9 cellular contexts compared by ENCODE assay signal in genomic region chr2:65434592-65435241, GRCh38.
DNase-seq lines count a peak whose midpoint lies in the region; ATAC-seq and TF ChIP-seq lines count a peak whose summit lies in the region.
"Had no signal": no experiment of that assay in that cellular context is flagged by ENCODE, and none has a peak within 500 bp of the region (broad histone marks: within the 10 kb centered on the region; RNA-seq: fewer than 3 reads in every experiment).

No MANE protein-coding gene starts in this region.

- H3K4me3 Mint-ChIP-seq in activated naive CD4-positive, alpha-beta T cell treated with anti-CD3 and anti-CD28 coated beads, Interleukin-2, amount 50 U/mL, for 24 hours: peak overlapping the region; percentile 42

- H3K36me3 Mint-ChIP-seq in activated naive CD4-positive, alpha-beta T cell treated with anti-CD3 and anti-CD28 coated beads, Interleukin-2, amount 50 U/mL, for 24 hours: no peaks in the 10 kb centered on the region

- no peak for ATAC-seq in activated CD4-positive, CD25-positive, alpha-beta regulatory T cell treated with anti-CD3 and anti-CD28 coated beads, Interleukin-2, amount 50 U/mL, for 24 hours
- no peak for ATAC-seq in HG03095 (IDR thresholded peaks at IDR 0.05; ENCODE audit: unreplicated experiment)

- H3K9me3 Mint-ChIP-seq in activated naive CD4-positive, alpha-beta T cell treated with anti-CD3 and anti-CD28 coated beads, Interleukin-2, amount 50 U/mL, for 24 hours: no peaks in the 10 kb centered on the region

- no peak for DNase-seq in activated naive CD4-positive, alpha-beta T cell (lab: John Stamatoyannopoulos, UW)
- DNase-seq in SK-N-MC (ENCODE audit: low read depth, low spot score) (no peak), tibial artery (no peak)
- DNase-seq in activated T-cell treated with anti-CD3 and anti-CD28 coated beads, Interleukin-2, amount 50 U/mL, for 48 hours: no peak
- DNase-seq: COR-L47 had no signal

- H3K27me3 Mint-ChIP-seq in activated naive CD4-positive, alpha-beta T cell treated with anti-CD3 and anti-CD28 coated beads, Interleukin-2, amount 50 U/mL, for 24 hours: peaks cover 26% of the 10 kb centered on the region

- H3K4me3 ChIP-seq in SK-N-MC: peak overlapping the region; percentile 88; the same call in 1 of the 2 replicates
- peak overlapping the region; percentile 87; the same call in 1 of the 2 replicates for H3K4me3 ChIP-seq in iPS-20b (ENCODE audit: low read length)
- peak overlapping the region in 1 of 2 donors; percentile 66 for H3K4me3 ChIP-seq in tibial artery

- H3K9ac ChIP-seq in SK-N-MC (ENCODE audit: insufficient read length): no peak overlapping the region
- no peak overlapping the region for H3K9ac ChIP-seq in iPS-20b (ENCODE audit: low read depth, low read length)

- TF ChIP-seq CTCF in tibial artery (IDR thresholded peaks at IDR 0.05): no peak

- H3K36me3 ChIP-seq in SK-N-MC (ENCODE audit: insufficient read depth, low read length): peaks cover 3% of the 10 kb centered on the region; the same call in 1 of the 2 replicates
- H3K36me3 ChIP-seq in iPS-20b (ENCODE audit: insufficient read depth, low read depth, low read length): no peaks in the 10 kb centered on the region
- H3K36me3 ChIP-seq in tibial artery: no peaks in the 10 kb centered on the region

- peaks cover 69% of the 10 kb centered on the region for H3K27me3 ChIP-seq in iPS-20b (ENCODE audit: insufficient read depth, low read length)
- H3K27me3 ChIP-seq in tibial artery: no peaks in the 10 kb centered on the region

- intact Hi-C loops in tibial artery (cut with DNase I; ENCODE audit: low total_unique reads): loop anchor here (5.0 to 10.0 kb wide), 2 partner anchors 130 to 202 kb away; no protein-coding TSS in a partner anchor

- peaks cover 22% of the 10 kb centered on the region for H3K4me1 Mint-ChIP-seq in activated naive CD4-positive, alpha-beta T cell treated with anti-CD3 and anti-CD28 coated beads, Interleukin-2, amount 50 U/mL, for 24 hours

- no peaks in the 10 kb centered on the region for H3K9me3 ChIP-seq in SK-N-MC (ENCODE audit: low read depth, low read length)
- no peaks in the 10 kb centered on the region for H3K9me3 ChIP-seq in iPS-20b (ENCODE audit: insufficient read depth, low read depth, low read length)
- no peaks in the 10 kb centered on the region for H3K9me3 ChIP-seq in tibial artery

- H3K4me1 ChIP-seq in iPS-20b (ENCODE audit: insufficient read depth, low read length) (peaks cover 30% of the 10 kb centered on the region), tibial artery (peaks cover 0 to 34% (median 13%) of the 10 kb centered on the region in 4 donors)

- H3K27ac Mint-ChIP-seq in activated naive CD4-positive, alpha-beta T cell treated with anti-CD3 and anti-CD28 coated beads, Interleukin-2, amount 50 U/mL, for 24 hours: no peak overlapping the region

- H3K27ac ChIP-seq in SK-N-MC: no peak overlapping the region
- H3K27ac ChIP-seq in iPS-20b (ENCODE audit: low read length): no peak overlapping the region
- H3K27ac ChIP-seq in tibial artery: peak overlapping the region; percentile 90 to 93

Comparison
In these comparisons a context has a peak if more than half of its experiments do, and no peak if none do; other contexts are left out.
1. H3K27ac ChIP-seq: peak in tibial artery (2 of 2); none in SK-N-MC (single experiment) and iPS-20b (single experiment).